Comparison of ENCODE assay signal across 8 cellular contexts in the genomic region with DNA sequence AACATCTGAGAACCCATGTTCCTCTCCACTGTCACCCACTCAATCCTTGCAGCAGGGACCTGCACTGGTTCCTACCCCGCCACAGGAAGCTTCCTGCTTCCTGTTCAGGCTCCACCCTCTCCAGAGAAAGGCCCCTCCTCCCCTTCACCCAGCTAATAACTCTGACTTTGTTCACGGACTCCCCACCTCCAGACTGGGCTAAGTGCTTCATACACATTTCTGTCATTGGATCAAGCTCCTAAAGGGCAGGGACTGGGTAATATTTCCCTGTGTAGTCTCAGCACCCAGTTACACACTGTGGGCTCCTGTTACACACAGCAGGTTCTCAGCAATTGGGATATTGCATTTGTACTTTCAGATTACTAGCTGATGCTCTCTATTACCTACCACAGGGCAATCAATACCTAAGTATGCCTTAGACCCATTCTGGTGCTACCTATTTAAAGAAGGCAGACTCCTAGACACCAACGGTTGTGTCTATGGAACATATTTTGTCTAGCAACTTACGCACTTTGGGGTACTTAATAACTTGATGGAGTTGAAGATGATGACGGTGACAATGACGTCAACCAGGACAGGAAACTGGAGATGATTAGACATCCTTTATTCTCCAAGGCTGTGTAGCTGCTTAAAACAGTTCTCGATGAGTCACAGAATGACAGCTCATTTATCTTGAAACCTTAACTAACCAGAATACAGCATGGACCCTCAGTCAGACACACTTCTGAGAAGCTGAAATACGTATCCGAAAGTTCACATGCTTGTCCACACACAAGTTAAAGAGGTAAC. TPM values are rescaled to one million over a fixed set of nuclear protein-coding genes. Genes with fewer than 3 reads are reported as not detected.
DNase-seq lines count a peak whose midpoint lies in the region; ATAC-seq and TF ChIP-seq lines count a peak whose summit lies in the region.

No MANE protein-coding gene starts in this region.

- H3K4me3 ChIP-seq in AG04449 (ENCODE audit: low read depth, low read length) (no peak overlapping the region), brain microvascular endothelial cell (ENCODE audit: low read depth, low read length) (no peak overlapping the region), left lung (peak overlapping the region in 1 of 2 donors; percentile 18)

- H3K4me1 ChIP-seq in left lung = peaks cover 50 to 100% of the 10 kb centered on the region in 2 donors

- peak overlapping the region; percentile 82 for H3K27ac ChIP-seq in brain microvascular endothelial cell
- peak overlapping the region; percentile 79 to 88 for H3K27ac ChIP-seq in left lung

- TF ChIP-seq CTCF in AG04449 (IDR thresholded peaks at IDR 0.05; ENCODE audit: insufficient read depth, low read length, missing control alignments) (no peak), brain microvascular endothelial cell (IDR thresholded peaks at IDR 0.05; ENCODE audit: low read depth, low read length, missing control alignments) (no peak), left lung (IDR thresholded peaks at IDR 0.05) (no peak)

- intact Hi-C loops in left lung (cut with DNase I) = no loop called here

- peak; percentile 47 for ATAC-seq in HG03097 (IDR thresholded peaks at IDR 0.05; ENCODE audit: low FRiP score, unreplicated experiment)
- ATAC-seq in left lung = peak; percentile 54

- CTCF ChIA-PET in AG04449 (lab: Yijun Ruan, JAX) = interaction anchor here (1.0 kb wide), 1 partner anchor 11 kb away, joined by 3 read pairs; no protein-coding TSS in a partner anchor

- H3K36me3 ChIP-seq in brain microvascular endothelial cell (replicated peaks) (no peaks in the 10 kb centered on the region), left lung (no peaks in the 10 kb centered on the region)

- no peaks in the 10 kb centered on the region for H3K9me3 ChIP-seq in left lung

- DNase-seq in AG04449 (ENCODE audit: low read depth, low spot score) (peak; percentile 77), UCSD-AML1 (lab: John Stamatoyannopoulos, UW; ENCODE audit: unreplicated experiment) (peak; percentile 74), brain microvascular endothelial cell (peak; percentile 99), left lung (peak in 1 of 2 donors; percentile 63), NCI-H1694 treated with DMSO at 0.1 percent for 48 hours (lab: John Stamatoyannopoulos, UW) (no peak), SKM-1 (lab: John Stamatoyannopoulos, UW; ENCODE audit: unreplicated experiment) (no peak)
- DNase-seq in stimulated activated CD8-positive, alpha-beta memory T cell treated with anti-CD3 and anti-CD28 coated beads, Interleukin-15, amount 100 ng/mL, for 48 hours (ENCODE audit: low read depth in 2 of 2) = peak; percentile 47 to 53

- in situ Hi-C loops in brain microvascular endothelial cell (cut with HindIII; ENCODE audit: low pct_ligation_motif_present, low sequenced_read_pairs) = no loop called here

- H3K27me3 ChIP-seq in brain microvascular endothelial cell (replicated peaks) (no peaks in the 10 kb centered on the region), left lung (no peaks in the 10 kb centered on the region)

- POLR2A ChIA-PET in AG04449 (lab: Yijun Ruan, JAX) = no interaction called here

RNA-seq across cellular contexts. Expression of a gene that starts 58.1 kb away (rescaled TPM):
- 10 to 100 TPM in 1 of 2 donors, 1 to 10 TPM in 1; 5.8 to 10.3 TPM for total RNA-seq in left lung

Comparison
In these comparisons a context has a peak if more than half of its experiments do, and no peak if none do; other contexts are left out.
1. DNase-seq: peak in AG04449 (single experiment), UCSD-AML1 (single experiment), brain microvascular endothelial cell (single experiment) and stimulated activated CD8-positive, alpha-beta memory T cell treated with anti-CD3 and anti-CD28 coated beads, Interleukin-15, amount 100 ng/mL, for 48 hours (2 of 2); none in NCI-H1694 treated with DMSO at 0.1 percent for 48 hours (single experiment) and SKM-1 (single experiment).